1 cellular context compared by ENCODE assay signal in the genomic region with DNA sequence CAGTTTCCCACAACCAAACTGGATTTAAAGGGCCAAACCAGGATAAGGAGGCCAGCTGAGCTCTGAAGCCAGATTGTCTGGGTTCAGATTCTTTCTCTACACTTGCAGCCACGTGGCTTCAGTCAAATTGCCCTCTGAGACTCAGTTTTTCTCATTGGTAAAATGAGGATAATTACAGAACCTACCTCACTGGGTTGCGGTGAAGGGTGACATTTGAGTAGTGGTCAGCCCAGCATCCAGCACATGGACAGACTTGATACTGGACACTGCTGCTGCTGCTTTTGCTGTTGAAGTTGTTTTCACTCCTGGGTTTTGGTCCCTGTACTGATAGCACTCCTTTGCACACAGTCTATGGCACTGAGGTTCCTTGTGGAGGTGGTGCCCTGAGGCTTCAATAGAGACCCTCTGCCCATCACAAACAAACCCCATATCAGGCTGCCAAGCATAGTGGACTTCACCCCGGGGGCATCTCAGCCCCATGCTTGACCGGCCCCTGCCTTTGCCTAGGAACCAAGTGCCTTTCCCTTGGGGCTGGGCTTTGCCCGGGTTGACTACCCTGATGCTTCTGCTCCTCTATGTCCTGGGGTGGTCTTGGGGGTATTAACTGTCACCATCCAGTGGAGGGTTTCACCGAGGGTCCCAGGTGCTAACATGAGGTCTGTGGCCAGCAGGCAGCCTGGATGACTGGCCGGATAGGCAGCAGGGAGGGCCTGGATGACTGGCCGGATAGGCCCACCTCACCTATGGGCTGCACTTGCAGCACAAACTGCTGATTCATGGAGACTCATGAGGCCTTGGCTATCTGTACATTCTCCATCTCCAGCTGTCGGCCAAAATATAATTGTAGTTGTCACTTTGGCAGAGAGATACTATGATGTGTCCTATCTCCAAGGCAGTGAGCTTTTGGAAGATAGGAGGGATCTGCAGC.
TF ChIP-seq lines count a peak whose summit lies in the region.

No MANE protein-coding gene starts in this region.

TF ChIP-seq in liver, 16 proteins besides CTCF, POLR2A, EP300 and RAD21 (continued from another document):
- TF ChIP-seq REST (IDR thresholded peaks at IDR 0.05), result no peak
